In genomic region chr12:23561536-23561935, GRCh38 we compare ENCODE assay signal across 21 cellular contexts.
DNase-seq lines count a peak whose midpoint lies in the region; ATAC-seq and TF ChIP-seq lines count a peak whose summit lies in the region.
"Had no signal": no experiment of that assay in that cellular context is flagged by ENCODE, and none has a peak within 500 bp of the region (broad histone marks: within the 10 kb centered on the region; RNA-seq: fewer than 3 reads in every experiment).

No MANE protein-coding gene starts in this region.

- no peaks in the 10 kb centered on the region for H3K4me1 Mint-ChIP-seq in activated naive CD4-positive, alpha-beta T cell treated with anti-CD3 and anti-CD28 coated beads, Interleukin-2, amount 50 U/mL, for 24 hours
- H3K4me1 Mint-ChIP-seq in glutamatergic neuron (ENCODE audit: low read depth, unreplicated experiment): peaks cover 39% of the 10 kb centered on the region
- H3K4me1 Mint-ChIP-seq: IgD-negative memory B cell had no signal

- H3K4me1 ChIP-seq in colonic mucosa: no peaks in the 10 kb centered on the region

- DNase-seq in activated naive CD4-positive, alpha-beta T cell treated with Interleukin-2 at 50 U/mL for 16 hours: no peak
- DNase-seq in NCI-H82 treated with DMSO at 0.1 percent for 48 hours (lab: John Stamatoyannopoulos, UW; ENCODE audit: unreplicated experiment) (peak; percentile 96), glutamatergic neuron (no peak), colonic mucosa (no peak)
- no peak for DNase-seq in stimulated activated CD4-positive, alpha-beta T cell treated with anti-CD3 and anti-CD28 coated beads, Interleukin-4, amount 100 ng/mL, for 24 hours
- DNase-seq: 8988T; AML-193; C1 segment of cervical spinal cord; CD8-positive, alpha-beta T cell; GM23248; NCI-H1105 treated with DMSO at 0.1 percent for 48 hours; NCI-H1694; NCI-H2081; NCI-H446 treated with DMSO at 0.1 percent for 48 hours; NK-92 treated with Interleukin-12 subunit alpha and Interleukin-12 subunit beta, amount 100 ng/mL, for 24 hours; SJCRH30; T-helper 1 cell had no signal

- no peaks in the 10 kb centered on the region for H3K36me3 Mint-ChIP-seq in activated naive CD4-positive, alpha-beta T cell treated with anti-CD3 and anti-CD28 coated beads, Interleukin-2, amount 50 U/mL, for 24 hours
- no peaks in the 10 kb centered on the region for H3K36me3 Mint-ChIP-seq in glutamatergic neuron (ENCODE audit: unreplicated experiment)
- H3K36me3 Mint-ChIP-seq: CD8-positive, alpha-beta T cell; IgD-negative memory B cell had no signal

- intact Hi-C loops in colonic mucosa (cut with DNase I): no loop called here

- peak overlapping the region; percentile 24 for H3K27ac Mint-ChIP-seq in activated naive CD4-positive, alpha-beta T cell treated with anti-CD3 and anti-CD28 coated beads, Interleukin-2, amount 50 U/mL, for 24 hours
- peak overlapping the region; percentile 93 for H3K27ac Mint-ChIP-seq in glutamatergic neuron (ENCODE audit: unreplicated experiment)
- H3K27ac Mint-ChIP-seq: CD8-positive, alpha-beta T cell; IgD-negative memory B cell had no signal

- TF ChIP-seq CTCF in glutamatergic neuron (IDR thresholded peaks at IDR 0.05; ENCODE audit: partially characterized antibody, unreplicated experiment) (no peak), colonic mucosa (IDR thresholded peaks at IDR 0.05) (no peak)

- H3K9me3 Mint-ChIP-seq in activated naive CD4-positive, alpha-beta T cell treated with anti-CD3 and anti-CD28 coated beads, Interleukin-2, amount 50 U/mL, for 24 hours: peaks cover 6% of the 10 kb centered on the region
- H3K9me3 Mint-ChIP-seq in glutamatergic neuron (ENCODE audit: unreplicated experiment): peaks cover 6% of the 10 kb centered on the region
- H3K9me3 Mint-ChIP-seq: CD8-positive, alpha-beta T cell had no signal

- H3K4me3 ChIP-seq in colonic mucosa: no peak overlapping the region
- H3K4me3 ChIP-seq: GM23248, SJCRH30 had no signal

- H3K36me3 ChIP-seq in colonic mucosa: no peaks in the 10 kb centered on the region

- no peak overlapping the region for H3K27ac ChIP-seq in colonic mucosa
- H3K27ac ChIP-seq: GM23248, SJCRH30 had no signal

- H3K27me3 ChIP-seq in colonic mucosa: no peaks in the 10 kb centered on the region
- H3K27me3 ChIP-seq: SJCRH30 had no signal

- H3K9ac ChIP-seq in colonic mucosa (ENCODE audit: low read depth in 2 of 2, low read length in 2 of 2): no peak overlapping the region
- H3K9ac ChIP-seq: GM23248 had no signal

- H3K27me3 Mint-ChIP-seq in activated naive CD4-positive, alpha-beta T cell treated with anti-CD3 and anti-CD28 coated beads, Interleukin-2, amount 50 U/mL, for 24 hours: no peaks in the 10 kb centered on the region
- H3K27me3 Mint-ChIP-seq in glutamatergic neuron (ENCODE audit: unreplicated experiment): peaks cover 4% of the 10 kb centered on the region
- H3K27me3 Mint-ChIP-seq: IgD-negative memory B cell had no signal

- no peak for ATAC-seq in HG02678 (IDR thresholded peaks at IDR 0.05; ENCODE audit: unreplicated experiment)
- ATAC-seq: CD8-positive, alpha-beta T cell; Panc1 had no signal

- no peak overlapping the region for H3K4me3 Mint-ChIP-seq in activated naive CD4-positive, alpha-beta T cell treated with anti-CD3 and anti-CD28 coated beads, Interleukin-2, amount 50 U/mL, for 24 hours
- H3K4me3 Mint-ChIP-seq in glutamatergic neuron (ENCODE audit: unreplicated experiment): no peak overlapping the region
- H3K4me3 Mint-ChIP-seq: CD8-positive, alpha-beta T cell; IgD-negative memory B cell had no signal

- no peaks in the 10 kb centered on the region for H3K9me3 ChIP-seq in colonic mucosa
- H3K9me3 ChIP-seq: SJCRH30 had no signal
